Comparison of ENCODE assay signal across 19 cellular contexts in genomic region chr2:25302758-25303436, GRCh38. TPM values are rescaled to one million over a fixed set of nuclear protein-coding genes. Genes with fewer than 3 reads are reported as not detected.
DNase-seq lines count a peak whose midpoint lies in the region; ATAC-seq lines count a peak whose summit lies in the region.
"Had no signal": no experiment of that assay in that cellular context is flagged by ENCODE, and none has a peak within 500 bp of the region (broad histone marks: within the 10 kb centered on the region; RNA-seq: fewer than 3 reads in every experiment).

No MANE protein-coding gene starts in this region.

- no peaks in the 10 kb centered on the region for H3K79me1 ChIP-seq in mesendoderm (ENCODE audit: low read length)

- no peak overlapping the region for H3K4me3 Mint-ChIP-seq in T-cell
- H3K4me3 Mint-ChIP-seq in immature natural killer cell, result peak overlapping the region in 4 of 5 donors; percentile 38 to 55 (median 43)
- H3K4me3 Mint-ChIP-seq: endodermal cell, nephron had no signal

- no peak overlapping the region for H3K4ac ChIP-seq in mesendoderm (ENCODE audit: low read depth, low read length)

- peaks cover 25% of the 10 kb centered on the region for H3K36me3 Mint-ChIP-seq in T-cell
- H3K36me3 Mint-ChIP-seq in immature natural killer cell, result peaks cover 0 to 8% (median 5%) of the 10 kb centered on the region in 3 donors

- H2BK15ac ChIP-seq in mesendoderm (replicated peaks; ENCODE audit: low read depth), result no peak overlapping the region

- H3K4me3 ChIP-seq in BLaER1 treated with 17β-estradiol and CSF1 and Interleukin-3, amounts not matched to agents 10 nM and 100 nM, result peak overlapping the region in 7 of 10 experiments; percentile 9 to 41 (median 26); a peak in 10 of 20 replicates
- H3K4me3 ChIP-seq in mesendoderm (ENCODE audit: low read length), result no peak overlapping the region
- H3K4me3 ChIP-seq: SJSA1, smooth muscle cell, testis had no signal

- H3K27ac Mint-ChIP-seq in T-cell (peak overlapping the region; percentile 76 to 87), immature natural killer cell (peak overlapping the region; percentile 82 to 98 (median 93))

- H3K56ac ChIP-seq in mesendoderm (ENCODE audit: low read length), result no peak overlapping the region

- H3K27me3 Mint-ChIP-seq in T-cell, result no peaks in the 10 kb centered on the region
- H3K27me3 Mint-ChIP-seq in immature natural killer cell (ENCODE audit: low read depth in 3 of 3), result peaks cover 2 to 8% (median 4%) of the 10 kb centered on the region in 3 donors

- peak overlapping the region in 8 of 11 experiments; percentile 38 to 77 (median 61); a peak in 17 of 22 replicates for H3K9ac ChIP-seq in BLaER1 treated with 17β-estradiol and CSF1 and Interleukin-3, amounts not matched to agents 10 nM and 100 nM
- no peak overlapping the region for H3K9ac ChIP-seq in mesendoderm (ENCODE audit: low read length)

- H3K27ac ChIP-seq in BLaER1 treated with 17β-estradiol and CSF1 and Interleukin-3, amounts not matched to agents 10 nM and 100 nM, result peak overlapping the region in 8 of 11 experiments; percentile 45 to 87 (median 70); a peak in 17 of 22 replicates
- H3K27ac ChIP-seq in mesendoderm (ENCODE audit: low read depth, low read length), result no peak overlapping the region
- H3K27ac ChIP-seq: SJSA1, testis had no signal

- no peak overlapping the region for H3K23ac ChIP-seq in mesendoderm (ENCODE audit: low read length)

- POLR2A ChIA-PET in T-cell (lab: Charles Lee), result interaction anchor here in 1 of 2 donors (0.6 kb wide), 1 partner anchor 9 kb away, joined by 3 read pairs; no protein-coding TSS in a partner anchor

- H2BK120ac ChIP-seq in mesendoderm (ENCODE audit: low read depth, low read length), result no peak overlapping the region

- H3K4me1 ChIP-seq in BLaER1 treated with 17β-estradiol and CSF1 and Interleukin-3, amounts not matched to agents 10 nM and 100 nM, result peaks cover 81 to 96% (median 94%) of the 10 kb centered on the region in 10 experiments
- peaks cover 6% of the 10 kb centered on the region for H3K4me1 ChIP-seq in mesendoderm (ENCODE audit: control insufficient read depth, low read depth, low read length)

- no peak overlapping the region for H2AK5ac ChIP-seq in mesendoderm (ENCODE audit: low read length)

- peaks cover 9 to 38% (median 25%) of the 10 kb centered on the region in 11 experiments; a peak in 19 of 22 replicates for H3K36me3 ChIP-seq in BLaER1 treated with 17β-estradiol and CSF1 and Interleukin-3, amounts not matched to agents 10 nM and 100 nM
- no peaks in the 10 kb centered on the region for H3K36me3 ChIP-seq in mesendoderm (ENCODE audit: control insufficient read depth, insufficient read depth, low read length)
- H3K36me3 ChIP-seq: SJSA1 had no signal

- H2BK5ac ChIP-seq in mesendoderm (ENCODE audit: low read length), result no peak overlapping the region

- H3K79me2 ChIP-seq in mesendoderm (ENCODE audit: control insufficient read depth, insufficient read depth, low read length), result no peaks in the 10 kb centered on the region

- H4K20me1 ChIP-seq in BLaER1 treated with 17β-estradiol and CSF1 and Interleukin-3, amounts not matched to agents 10 nM and 100 nM, result peaks cover 54 to 94% (median 70%) of the 10 kb centered on the region in 11 experiments

- no peak overlapping the region for H4K5ac ChIP-seq in mesendoderm (ENCODE audit: low read length)

- no peak overlapping the region for H3K18ac ChIP-seq in mesendoderm (ENCODE audit: low read length)

- whole genome bisulfite sequencing in mesendoderm (ENCODE audit: extremely low coverage, insufficient coverage, low lambda C conversion rate), result no CpG with 5 or more reads among the region's 11 CpGs

- no peak for ATAC-seq in T-cell (replicated peaks in 1 of 4)

- intact Hi-C loops in head of caudate nucleus (cut with DNase I), result no loop called here

- no peaks in the 10 kb centered on the region for H3K9me3 Mint-ChIP-seq in T-cell
- H3K9me3 Mint-ChIP-seq in immature natural killer cell, result no peaks in the 10 kb centered on the region
- H3K9me3 Mint-ChIP-seq: endodermal cell, nephron had no signal

- CTCF ChIA-PET in T-cell (lab: Charles Lee), result interaction anchor here in 1 of 2 donors (1.8 kb wide), 1 partner anchor 59 kb away, joined by 6 read pairs; no protein-coding TSS in a partner anchor

- H3K27me3 ChIP-seq in BLaER1 treated with 17β-estradiol and CSF1 and Interleukin-3, amounts not matched to agents 10 nM and 100 nM, result peaks cover 0 to 3% (median 0%) of the 10 kb centered on the region in 11 experiments; a peak in 1 of 22 replicates
- no peaks in the 10 kb centered on the region for H3K27me3 ChIP-seq in mesendoderm (ENCODE audit: insufficient read depth, low read length, poor library complexity)
- H3K27me3 ChIP-seq: SJSA1, testis had no signal

- H3K4me1 Mint-ChIP-seq in T-cell (peaks cover 48 to 66% (median 65%) of the 10 kb centered on the region in 3 donors), immature natural killer cell (peaks cover 66 to 73% of the 10 kb centered on the region in 2 donors)

- DNase-seq in ELF-1 (ENCODE audit: low read depth, low spot score) (peak; percentile 14), T-cell (no peak), immature natural killer cell (peak in 1 of 3 donors; percentile 36), mesendoderm (no peak), NCI-H748 (lab: John Stamatoyannopoulos, UW; ENCODE audit: unreplicated experiment) (no peak), head of caudate nucleus (no peak)
- DNase-seq in activated CD4-positive, alpha-beta T cell treated with anti-CD3 and anti-CD28 coated beads, Interleukin-2, amount 50 U/mL, for 48 hours, result no peak
- DNase-seq: anterior cingulate cortex; endodermal cell; hippocampal formation; NCI-H1930; NCI-H345; stimulated activated CD4-positive, alpha-beta T cell treated with anti-CD3 and anti-CD28 coated beads, Interleukin-4, amount 100 ng/mL, for 4 hours; T-helper 9 cell; testis had no signal

- H4K8ac ChIP-seq in mesendoderm (ENCODE audit: low read depth, low read length), result no peak overlapping the region

- H3K4me2 ChIP-seq in BLaER1 treated with 17β-estradiol and CSF1 and Interleukin-3, amounts not matched to agents 10 nM and 100 nM, result peak overlapping the region; percentile 83 to 98 (median 95)
- no peak overlapping the region for H3K4me2 ChIP-seq in mesendoderm (ENCODE audit: low read length)

- no peaks in the 10 kb centered on the region for H3K9me3 ChIP-seq in BLaER1 treated with 17β-estradiol and CSF1 and Interleukin-3, amounts not matched to agents 10 nM and 100 nM (replicated peaks in 1 of 11)
- H3K9me3 ChIP-seq: SJSA1, testis had no signal

RNA-seq across cellular contexts. Expression of gene DNMT3A, which starts 38.8 kb away (rescaled TPM):
- 100 to 1,000 TPM in 1 of 5 donors, 10 to 100 TPM in 4; 78.7 to 125 (median 93.2) TPM for total RNA-seq in T-cell
- polyA plus RNA-seq in immature natural killer cell, result 10 to 100 TPM in 1 of 3 donors, 1 to 10 TPM in 2; 9.4 to 15.9 (median 9.9) TPM
- polyA plus RNA-seq in mesendoderm (2013, experiment 1 of 2), result 50.9 TPM
- 53.0 TPM for polyA plus RNA-seq in mesendoderm (2013, experiment 2 of 2)

Comparison
In these comparisons a context has a peak if more than half of its experiments do, and no peak if none do; other contexts are left out.
1. H3K4me3 Mint-ChIP-seq: peak in immature natural killer cell (4 of 5); none in T-cell (0 of 3).